9 cellular contexts compared by ENCODE assay signal in genomic region chr22:22957090-22957489, GRCh38.
"Had no signal": no experiment of that assay in that cellular context is flagged by ENCODE, and none has a peak within 500 bp of the region (broad histone marks: within the 10 kb centered on the region; RNA-seq: fewer than 3 reads in every experiment).

No MANE protein-coding gene starts in this region.

- H3K4me3 ChIP-seq: GM23248, HAP-1, K562 had no signal

- H3K36me3 ChIP-seq: HAP-1 had no signal

- DNase-seq: GM23248, GOT3, H7, HFFc6, IMR-90 had no signal

- H3K4me3 Mint-ChIP-seq: HFFc6 had no signal

- ATAC-seq: HCT116, K562 had no signal

- H3K9me3 ChIP-seq: HAP-1 had no signal

- H3K4me1 ChIP-seq: HAP-1 had no signal

- H3K27ac ChIP-seq: GM23248, HL-60 had no signal

- H3K9ac ChIP-seq: GM23248 had no signal

- H3K27ac Mint-ChIP-seq: HFFc6 had no signal
